In genomic region chr3:9600597-9600996, GRCh38 we compare ENCODE assay signal across 9 cellular contexts. TPM values are rescaled to one million over a fixed set of nuclear protein-coding genes. Genes with fewer than 3 reads are reported as not detected.
DNase-seq lines count a peak whose midpoint lies in the region; ATAC-seq and TF ChIP-seq lines count a peak whose summit lies in the region.
"Had no signal": no experiment of that assay in that cellular context is flagged by ENCODE, and none has a peak within 500 bp of the region (broad histone marks: within the 10 kb centered on the region; RNA-seq: fewer than 3 reads in every experiment).

No MANE protein-coding gene starts in this region.

- peaks cover 0 to 4% of the 10 kb centered on the region in 2 donors for H3K27me3 ChIP-seq in naive thymus-derived CD4-positive, alpha-beta T cell (ENCODE audit: control insufficient read depth in 2 of 2, insufficient read depth in 2 of 2, low read length in 2 of 2)

- H3K27me3 Mint-ChIP-seq in naive thymus-derived CD4-positive, alpha-beta T cell, result peaks cover 29 to 63% (median 51%) of the 10 kb centered on the region in 5 donors

- H3K4me1 ChIP-seq in naive thymus-derived CD4-positive, alpha-beta T cell (ENCODE audit: control insufficient read depth in 2 of 2, insufficient read depth in 2 of 2, low read length in 2 of 2), result no peaks in the 10 kb centered on the region

- TF ChIP-seq CTCF in coronary artery (IDR thresholded peaks at IDR 0.05) (no peak), GM13976 (IDR thresholded peaks at IDR 0.05; ENCODE audit: borderline replicate concordance, control extremely low read depth, extremely low read depth, insufficient read depth, missing control alignments) (no peak)

- no peak overlapping the region for H3K27ac Mint-ChIP-seq in naive thymus-derived CD4-positive, alpha-beta T cell

- intact Hi-C loops in naive thymus-derived CD4-positive, alpha-beta T cell (cut with micrococcal nuclease), result no loop called here

- no peak overlapping the region for H3K27ac ChIP-seq in coronary artery
- no peak overlapping the region for H3K27ac ChIP-seq in naive thymus-derived CD4-positive, alpha-beta T cell (ENCODE audit: low read depth, low read length)
- H3K27ac ChIP-seq: skin epidermis had no signal

- H3K4me3 ChIP-seq in coronary artery, result peak overlapping the region; percentile 67
- no peak overlapping the region for H3K4me3 ChIP-seq in naive thymus-derived CD4-positive, alpha-beta T cell (ENCODE audit: low read length)

- peaks cover 0 to 10% (median 6%) of the 10 kb centered on the region in 7 donors for H3K4me1 Mint-ChIP-seq in naive thymus-derived CD4-positive, alpha-beta T cell

- in situ Hi-C loops in GM13976 (cut with MboI; ENCODE audit: low sequenced_read_pairs, unreplicated experiment), result no loop called here

- CTCF ChIA-PET in naive thymus-derived CD4-positive, alpha-beta T cell (lab: Charles Lee), result interaction anchor here (0.6 kb wide), 1 partner anchor 9 kb away, joined by 4 read pairs; no protein-coding TSS in a partner anchor

- H3K36me3 Mint-ChIP-seq in naive thymus-derived CD4-positive, alpha-beta T cell, result peaks cover 0 to 12% (median 8%) of the 10 kb centered on the region in 5 donors

- DNase-seq in Ammon's horn (ENCODE audit: low spot score) (peak; percentile 5), NCI-H2196 treated with DMSO at 0.1 percent for 48 hours (lab: John Stamatoyannopoulos, UW; ENCODE audit: unreplicated experiment) (peak; percentile 13), coronary artery (ENCODE audit: low spot score) (no peak), NCI-H2081 (lab: John Stamatoyannopoulos, UW) (no peak), GM13976 (ENCODE audit: low spot score) (no peak), NCI-H226 (no peak)
- peak in 1 of 9 donors; percentile 22 for DNase-seq in naive thymus-derived CD4-positive, alpha-beta T cell
- DNase-seq in activated CD4-positive, CD25-positive, alpha-beta regulatory T cell treated with anti-CD3 and anti-CD28 coated beads, Interleukin-2, amount 50 U/mL, for 72 hours, result no peak

- H3K9me3 Mint-ChIP-seq in naive thymus-derived CD4-positive, alpha-beta T cell, result peaks cover 0 to 31% (median 10%) of the 10 kb centered on the region in 11 donors

- no peak for ATAC-seq in naive thymus-derived CD4-positive, alpha-beta T cell

- H3K4me3 Mint-ChIP-seq in naive thymus-derived CD4-positive, alpha-beta T cell, result peak overlapping the region in 8 of 10 donors; percentile 34 to 71 (median 66)

- POLR2A ChIA-PET in naive thymus-derived CD4-positive, alpha-beta T cell (lab: Charles Lee), result no interaction called here

- H3K9me3 ChIP-seq in naive thymus-derived CD4-positive, alpha-beta T cell (ENCODE audit: control insufficient read depth in 2 of 3, low read length in 3 of 3), result peaks cover 0 to 11% (median 0%) of the 10 kb centered on the region in 3 experiments

- no peaks in the 10 kb centered on the region for H3K36me3 ChIP-seq in naive thymus-derived CD4-positive, alpha-beta T cell (ENCODE audit: control insufficient read depth in 2 of 3, insufficient read depth in 3 of 3, low read length in 3 of 3)

RNA-seq across cellular contexts. Expression of gene LHFPL4, which starts 47.0 kb away (rescaled TPM):
- total RNA-seq in naive thymus-derived CD4-positive, alpha-beta T cell, result not detected
- polyA plus RNA-seq in naive thymus-derived CD4-positive, alpha-beta T cell, result under 1 TPM; 0.08 to 0.13 TPM

RNA-seq across cellular contexts. Expression of gene MTMR14, which starts 48.7 kb away (rescaled TPM):
- 10 to 100 TPM; 51.0 to 92.3 (median 74.5) TPM for total RNA-seq in naive thymus-derived CD4-positive, alpha-beta T cell
- 10 to 100 TPM; 53.2 to 67.9 TPM for polyA plus RNA-seq in naive thymus-derived CD4-positive, alpha-beta T cell

Comparison
In these comparisons a context has a peak if more than half of its experiments do, and no peak if none do; other contexts are left out.
1. DNase-seq: peak in Ammon's horn (single experiment) and NCI-H2196 treated with DMSO at 0.1 percent for 48 hours (single experiment); none in coronary artery (single experiment), NCI-H2081 (0 of 2), GM13976 (single experiment), NCI-H226 (single experiment) and activated CD4-positive, CD25-positive, alpha-beta regulatory T cell treated with anti-CD3 and anti-CD28 coated beads, Interleukin-2, amount 50 U/mL, for 72 hours (single experiment).